ENCODE assay signal across 9 cellular contexts in the genomic region with DNA sequence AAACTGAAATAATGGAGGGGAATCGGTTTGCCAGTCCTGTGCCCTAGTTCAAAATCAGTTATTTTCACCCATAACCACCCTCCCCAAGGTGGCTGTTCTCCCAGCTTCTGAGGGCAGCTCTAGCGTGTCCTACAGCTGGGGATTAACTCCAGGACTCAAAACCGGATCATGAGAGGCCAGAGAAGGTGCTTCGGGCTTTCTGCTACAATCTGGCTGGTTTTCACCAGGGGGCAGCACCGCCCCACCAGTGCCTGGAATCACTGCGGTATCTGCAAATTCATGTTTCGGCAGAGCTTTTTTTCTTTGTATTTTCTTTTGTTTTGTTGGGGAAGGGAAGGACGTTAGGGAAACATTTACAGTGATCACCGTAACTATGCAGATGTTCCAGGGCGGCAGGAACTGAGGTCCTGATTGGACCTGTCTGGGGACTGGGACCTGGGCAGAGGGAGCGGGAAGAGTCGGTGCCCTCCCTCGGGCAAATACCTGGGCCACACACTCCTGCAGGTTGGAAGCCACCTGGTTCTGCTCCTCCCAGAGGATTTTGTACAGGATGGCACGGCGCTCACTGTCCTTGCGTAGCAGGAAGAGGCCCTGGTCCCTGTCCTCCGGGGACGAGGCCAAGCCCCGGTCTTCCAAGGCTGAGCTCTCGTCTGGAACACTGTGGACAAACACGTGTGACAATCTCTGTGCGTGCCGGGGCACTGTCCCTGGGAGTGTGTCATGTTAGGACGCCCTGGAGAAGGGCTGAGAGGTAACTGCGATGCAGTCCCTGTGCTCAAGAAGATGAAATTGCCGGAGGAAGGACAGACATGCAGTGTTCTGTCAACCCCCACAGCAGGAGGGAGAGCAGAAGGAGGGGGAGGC. TPM values are rescaled to one million over a fixed set of nuclear protein-coding genes. Genes with fewer than 3 reads are reported as not detected.
A peak's percentile ranks its signal among the peaks of the same experiment; 100 is the strongest.
DNase-seq lines count a peak whose midpoint lies in the region; ATAC-seq, FAIRE-seq and TF ChIP-seq lines count a peak whose summit lies in the region.
"Had no signal": no experiment of that assay in that cellular context is flagged by ENCODE, and none has a peak within 500 bp of the region (broad histone marks: within the 10 kb centered on the region; RNA-seq: fewer than 3 reads in every experiment).

No MANE protein-coding gene starts in this region.

- no peaks in the 10 kb centered on the region for H3K27me3 Mint-ChIP-seq in CD4-positive, alpha-beta T cell
- no peaks in the 10 kb centered on the region for H3K27me3 Mint-ChIP-seq in activated naive CD4-positive, alpha-beta T cell treated with anti-CD3 and anti-CD28 coated beads, Interleukin-2, amount 50 U/mL, for 24 hours

- no peak for FAIRE-seq in pancreas (lab: Jason Lieb, UNC)
- FAIRE-seq: colon had no signal

- peak; percentile 67 for TF ChIP-seq CTCF in CD4-positive, alpha-beta T cell (IDR thresholded peaks at IDR 0.05)
- peak; percentile 26 to 55 (median 48) for TF ChIP-seq CTCF in pancreas (IDR thresholded peaks at IDR 0.05)
- peak; percentile 41 to 57 for TF ChIP-seq CTCF in tibial artery (IDR thresholded peaks at IDR 0.05)

- intact Hi-C loops in CD4-positive, alpha-beta T cell (cut with DNase I, micrococcal nuclease), result loop anchor here (1.0 to 10.0 kb wide), 6 partner anchors 145 to 695 kb away; partner anchors contain the start of genes BCLAF3 (in 1 of the 2) and MAP3K15 (in 1 of the 2)
- intact Hi-C loops in head of caudate nucleus (cut with DNase I) (loop anchor here (10.0 kb wide), 2 partner anchors 172 to 512 kb away; partner anchors contain the start of gene SH3KBP1), pancreas (cut with DNase I) (loop anchor here in 1 of 3 donors (10.0 kb wide), 1 partner anchor 162 kb away; no protein-coding TSS in a partner anchor), tibial artery (cut with DNase I; ENCODE audit: low total_unique reads) (no loop called here)

- H3K9me3 ChIP-seq in CD4-positive, alpha-beta T cell (ENCODE audit: control insufficient read depth, low read length), result no peaks in the 10 kb centered on the region
- no peaks in the 10 kb centered on the region for H3K9me3 ChIP-seq in SK-N-MC (ENCODE audit: low read depth, low read length)
- no peaks in the 10 kb centered on the region for H3K9me3 ChIP-seq in pancreas
- no peaks in the 10 kb centered on the region for H3K9me3 ChIP-seq in tibial artery

- H3K4me1 ChIP-seq in pancreas (no peaks in the 10 kb centered on the region), tibial artery (peaks cover 0 to 6% (median 0%) of the 10 kb centered on the region in 4 donors)

- peaks cover 9% of the 10 kb centered on the region for H3K4me1 Mint-ChIP-seq in CD4-positive, alpha-beta T cell (ENCODE audit: low read depth)
- peaks cover 8% of the 10 kb centered on the region for H3K4me1 Mint-ChIP-seq in activated naive CD4-positive, alpha-beta T cell treated with anti-CD3 and anti-CD28 coated beads, Interleukin-2, amount 50 U/mL, for 24 hours

- H3K36me3 ChIP-seq in SK-N-MC (ENCODE audit: insufficient read depth, low read length), result no peaks in the 10 kb centered on the region
- H3K36me3 ChIP-seq in pancreas, result no peaks in the 10 kb centered on the region
- H3K36me3 ChIP-seq in tibial artery, result no peaks in the 10 kb centered on the region

- no peak overlapping the region for H3K9ac ChIP-seq in SK-N-MC (ENCODE audit: insufficient read length)

- peak; percentile 76 for ATAC-seq in CD4-positive, alpha-beta T cell (ENCODE audit: poor library complexity)
- ATAC-seq in GM19438 (IDR thresholded peaks at IDR 0.05; ENCODE audit: low read depth, unreplicated experiment) (peak; percentile 79), pancreas (peak; percentile 85 to 96 (median 92))

- peak overlapping the region; percentile 80 for H3K4me3 Mint-ChIP-seq in CD4-positive, alpha-beta T cell
- H3K4me3 Mint-ChIP-seq in activated naive CD4-positive, alpha-beta T cell treated with anti-CD3 and anti-CD28 coated beads, Interleukin-2, amount 50 U/mL, for 24 hours, result peak overlapping the region; percentile 90

- H3K4me3 ChIP-seq in SK-N-MC, result peak overlapping the region; percentile 68
- peak overlapping the region in 2 of 4 donors; percentile 11 to 32 for H3K4me3 ChIP-seq in pancreas
- H3K4me3 ChIP-seq in tibial artery, result peak overlapping the region; percentile 36 to 50

- no peak overlapping the region for H3K27ac Mint-ChIP-seq in CD4-positive, alpha-beta T cell
- peak overlapping the region; percentile 59 for H3K27ac Mint-ChIP-seq in activated naive CD4-positive, alpha-beta T cell treated with anti-CD3 and anti-CD28 coated beads, Interleukin-2, amount 50 U/mL, for 24 hours

- DNase-seq in CD4-positive, alpha-beta T cell, result peak; percentile 33 to 69 (median 52)
- DNase-seq in KBM-7 (peak; percentile 91), SK-N-MC (ENCODE audit: low read depth, low spot score) (peak; percentile 24), head of caudate nucleus (peak; percentile 21 to 83 (median 64)), pancreas (peak in 5 of 6 donors; percentile 45 to 75 (median 62)), tibial artery (peak; percentile 45 to 70)

- POLR2A ChIA-PET in CD4-positive, alpha-beta T cell (lab: Charles Lee), result interaction anchor here (0.5 to 1.5 kb wide), 2 partner anchors 10 to 515 kb away, joined by 3 to 4 read pairs; partner anchors contain the start of gene SH3KBP1

- no peak overlapping the region for H3K27ac ChIP-seq in CD4-positive, alpha-beta T cell (ENCODE audit: low read depth, low read length)
- no peak overlapping the region for H3K27ac ChIP-seq in SK-N-MC
- H3K27ac ChIP-seq in pancreas, result no peak overlapping the region
- H3K27ac ChIP-seq in tibial artery, result no peak overlapping the region

- H3K27me3 ChIP-seq in CD4-positive, alpha-beta T cell (ENCODE audit: control insufficient read depth, insufficient read depth, low read length), result no peaks in the 10 kb centered on the region
- H3K27me3 ChIP-seq in pancreas (no peaks in the 10 kb centered on the region), tibial artery (no peaks in the 10 kb centered on the region)

- in situ Hi-C loops in KBM-7 (cut with MboI; ENCODE audit: low pct_unique_long_range_greater_than_20kb, low sequenced_read_pairs), result no loop called here

- CTCF ChIA-PET in CD4-positive, alpha-beta T cell (lab: Charles Lee), result interaction anchor here (0.8 to 1.2 kb wide), 6 partner anchors 10 to 694 kb away, joined by 3 to 5 read pairs (median 3); no protein-coding TSS in a partner anchor

- H3K9me3 Mint-ChIP-seq in CD4-positive, alpha-beta T cell, result no peaks in the 10 kb centered on the region
- H3K9me3 Mint-ChIP-seq in activated naive CD4-positive, alpha-beta T cell treated with anti-CD3 and anti-CD28 coated beads, Interleukin-2, amount 50 U/mL, for 24 hours, result no peaks in the 10 kb centered on the region

- H3K36me3 Mint-ChIP-seq in CD4-positive, alpha-beta T cell (ENCODE audit: low read depth), result no peaks in the 10 kb centered on the region
- no peaks in the 10 kb centered on the region for H3K36me3 Mint-ChIP-seq in activated naive CD4-positive, alpha-beta T cell treated with anti-CD3 and anti-CD28 coated beads, Interleukin-2, amount 50 U/mL, for 24 hours

- WGBS in pancreas, 2 donors, result 1 to 23% methylated on average over 26 of the region's 26 CpGs

RNA-seq across cellular contexts. Expression of gene PDHA1, which starts 28.7 kb away (rescaled TPM):
- 10 to 100 TPM; 95.8 to 99.0 TPM for total RNA-seq in CD4-positive, alpha-beta T cell
- total RNA-seq in pancreas, result 10 to 100 TPM; 76.8 to 96.0 (median 88.6) TPM
- polyA plus RNA-seq in pancreas, result 100 to 1,000 TPM; 132 to 161 TPM

Comparison
In these comparisons a context has a peak if more than half of its experiments do, and no peak if none do; other contexts are left out.
1. DNase-seq: peak in every context shown above with its lines; median percentile 91 in KBM-7; 64 in head of caudate nucleus; 62 in pancreas; 58 in tibial artery; 52 in CD4-positive, alpha-beta T cell; 24 in SK-N-MC.